In genomic region chr5:36359267-36359666, GRCh38 we compare ENCODE assay signal across 1 cellular context.
TF ChIP-seq lines count a peak whose summit lies in the region.

No MANE protein-coding gene starts in this region.

TF ChIP-seq in H1, 55 proteins besides CTCF, POLR2A, EP300 and RAD21:
- TF ChIP-seq KDM1A (IDR thresholded peaks at IDR 0.05; ENCODE audit: borderline replicate concordance, low read length), result no peak
- TF ChIP-seq BACH1 (IDR thresholded peaks at IDR 0.05; ENCODE audit: low read length), result no peak
- no peak for TF ChIP-seq SRF (IDR thresholded peaks at IDR 0.05; ENCODE audit: low read depth, low read length)
- TF ChIP-seq RBBP5 (IDR thresholded peaks at IDR 0.05; ENCODE audit: borderline replicate concordance, low read depth, low read length), result no peak
- no peak for TF ChIP-seq RFX5 (IDR thresholded peaks at IDR 0.05; ENCODE audit: borderline replicate concordance, low read depth, low read length)
- TF ChIP-seq CHD2 (IDR thresholded peaks at IDR 0.05; ENCODE audit: low read length), result no peak
TF ChIP-seq in H1: peak in this region for 0.
